ENCODE assay signal across 15 cellular contexts in the genomic region with DNA sequence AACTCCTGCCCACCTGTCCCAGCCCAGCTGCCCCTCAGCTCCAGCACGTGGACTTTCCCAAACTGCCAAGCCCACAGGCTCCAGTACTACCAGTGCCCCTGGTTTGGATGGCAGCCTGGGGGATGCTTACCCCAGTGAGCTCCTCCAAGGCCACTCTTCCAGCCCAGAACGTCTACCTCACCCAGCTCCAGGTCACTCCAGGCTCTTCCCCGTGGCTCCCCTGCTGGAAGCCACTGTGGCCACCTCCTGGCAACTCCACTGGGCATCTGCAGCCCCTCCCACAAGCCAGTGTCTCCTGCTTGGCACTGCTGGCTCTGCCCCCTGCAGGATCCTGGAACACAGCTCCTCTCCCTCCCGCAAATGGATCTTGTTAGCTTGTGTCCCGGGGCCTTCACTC. TPM values are rescaled to one million over a fixed set of nuclear protein-coding genes. Genes with fewer than 3 reads are reported as not detected.
DNase-seq lines count a peak whose midpoint lies in the region; ATAC-seq, FAIRE-seq and TF ChIP-seq lines count a peak whose summit lies in the region.
"Had no signal": no experiment of that assay in that cellular context is flagged by ENCODE, and none has a peak within 500 bp of the region (broad histone marks: within the 10 kb centered on the region; RNA-seq: fewer than 3 reads in every experiment).

No MANE protein-coding gene starts in this region.

- H3K79me2 ChIP-seq in HepG2 (ENCODE audit: insufficient read depth, low read length), result no peaks in the 10 kb centered on the region

- no peak for TF ChIP-seq RAD21 in HepG2 (CRISPR knock-in tag; IDR thresholded peaks at IDR 0.05)

- ATAC-seq in HepG2 (peak; percentile 39; the same call in 2 of the 3 replicates), right lobe of liver (no peak), HG03571 (IDR thresholded peaks at IDR 0.05; ENCODE audit: unreplicated experiment) (no peak), GM18517 (IDR thresholded peaks at IDR 0.05; ENCODE audit: unreplicated experiment) (no peak)
- ATAC-seq: stimulated activated memory B cell treated with anti-CD40 and anti-IgM and Interleukin-4, amounts not matched to agents 10 μg/mL and 1 μg/mL and 100 μg/mL, for 72 hours had no signal

- BruUV-seq in HepG2 (replicated peaks; lab: Mats Ljungman, UMichigan), result no TSS peak

- no peaks in the 10 kb centered on the region for H3K4me1 ChIP-seq in HepG2 (ENCODE audit: insufficient read depth, low read length)
- H3K4me1 ChIP-seq in right lobe of liver, result no peaks in the 10 kb centered on the region
- peaks cover 0 to 5% (median 2%) of the 10 kb centered on the region in 4 donors for H3K4me1 ChIP-seq in sigmoid colon

- H3K9me3 ChIP-seq in HepG2 (ENCODE audit: low read length) (no peaks in the 10 kb centered on the region), right lobe of liver (no peaks in the 10 kb centered on the region), sigmoid colon (no peaks in the 10 kb centered on the region)

- H3K36me3 ChIP-seq in HepG2 (replicated peaks in 1 of 2; ENCODE audit: control insufficient read depth in 1 of 2, insufficient read depth in 2 of 2, low read length in 2 of 2) (no peaks in the 10 kb centered on the region), right lobe of liver (no peaks in the 10 kb centered on the region), sigmoid colon (no peaks in the 10 kb centered on the region)

- FAIRE-seq in HepG2 (lab: Jason Lieb, UNC), result no peak
- FAIRE-seq: frontal cortex had no signal

- H3K4me3 ChIP-seq in HepG2 (replicated peaks in 1 of 3; ENCODE audit: insufficient read depth in 1 of 3, low read depth in 2 of 3, low read length in 3 of 3) (no peak overlapping the region), right lobe of liver (no peak overlapping the region), sigmoid colon (no peak overlapping the region)

- no peaks in the 10 kb centered on the region for H4K20me1 ChIP-seq in HepG2 (ENCODE audit: insufficient read depth, low read length)

- no peak overlapping the region for H3K27ac ChIP-seq in HepG2 (ENCODE audit: extremely low read length, insufficient read depth, low read length)
- H3K27ac ChIP-seq in right lobe of liver, result no peak overlapping the region
- no peak overlapping the region for H3K27ac ChIP-seq in sigmoid colon

- no peak for DNase-seq in HepG2 (ENCODE audit: low spot score)
- DNase-seq in right lobe of liver, result no peak
- DNase-seq in SK-N-DZ (ENCODE audit: low spot score), result peak; percentile 52
- peak; percentile 39 for DNase-seq in kidney tubule cell (ENCODE audit: low spot score)
- DNase-seq in sigmoid colon, result no peak
- DNase-seq in posterior vena cava (ENCODE audit: low spot score), result no peak
- DNase-seq: NCI-H345; occipital lobe; stimulated activated CD4-positive, alpha-beta T cell treated with anti-CD3 and anti-CD28 coated beads, Interleukin-2, amount 100 ng/mL, for 24 hours had no signal

- in situ Hi-C loops in HepG2 (cut with HindIII; ENCODE audit: extremely low pct_ligation_motif_present, low pct_unique_long_range_greater_than_20kb), result no loop called here

- no peak for TF ChIP-seq EP300 in HepG2 (IDR thresholded peaks at IDR 0.05; ENCODE audit: low read depth in 2 of 2, low read length in 2 of 2)
- no peak for TF ChIP-seq EP300 in HepG2 (CRISPR knock-in tag; IDR thresholded peaks at IDR 0.05; ENCODE audit: borderline replicate concordance)
- no peak for TF ChIP-seq EP300 in sigmoid colon (IDR thresholded peaks at IDR 0.05)

- POLR2A ChIA-PET in HepG2 (lab: Yijun Ruan, JAX), result no interaction called here

- 0% methylated on average over 3 of the region's 5 CpGs for WGBS in HepG2 (ENCODE audit: low lambda C conversion rate)
- 47% methylated on average over 2 of the region's 5 CpGs for WGBS in right lobe of liver (ENCODE audit: insufficient coverage, low coverage, low lambda C conversion rate, missing lambda C conversion rate)
- 59 to 77% methylated on average over 5 of the region's 5 CpGs for WGBS in sigmoid colon, 2 donors

- no peak overlapping the region for H2AFZ ChIP-seq in HepG2 (ENCODE audit: low read length)

- no peak overlapping the region for H3K9ac ChIP-seq in HepG2 (ENCODE audit: insufficient read depth, low read depth, low read length)

- TF ChIP-seq POLR2A in HepG2 (IDR thresholded peaks at IDR 0.05; ENCODE audit: insufficient read depth in 1 of 2, low read depth in 2 of 2, low read length in 2 of 2) (no peak), right lobe of liver (IDR thresholded peaks at IDR 0.05) (no peak), sigmoid colon (IDR thresholded peaks at IDR 0.05) (no peak)

- H3K4me2 ChIP-seq in HepG2 (ENCODE audit: low read depth, low read length), result no peak overlapping the region

- CTCF ChIA-PET in HepG2 (lab: Yijun Ruan, JAX; ENCODE audit: low intra/inter-chr PET ratio, low total read pairs), result no interaction called here

- peaks cover 1 to 12% of the 10 kb centered on the region in 2 experiments; a peak in 2 of 5 replicates for H3K27me3 ChIP-seq in HepG2 (ENCODE audit: control insufficient read depth in 1 of 2, insufficient read depth in 2 of 2, low read length in 2 of 2)
- H3K27me3 ChIP-seq in right lobe of liver, result no peaks in the 10 kb centered on the region
- H3K27me3 ChIP-seq in sigmoid colon, result peaks cover 0 to 5% (median 0%) of the 10 kb centered on the region in 3 donors

- intact Hi-C loops in HepG2 (cut with micrococcal nuclease; ENCODE audit: unreplicated experiment) (no loop called here), right lobe of liver (cut with DNase I) (no loop called here), sigmoid colon (cut with DNase I) (no loop called here), posterior vena cava (cut with DNase I) (no loop called here)

- TF ChIP-seq CTCF in HepG2 (CRISPR knock-in tag; IDR thresholded peaks at IDR 0.05) (no peak), right lobe of liver (IDR thresholded peaks at IDR 0.05) (no peak), sigmoid colon (IDR thresholded peaks at IDR 0.05) (no peak)

TF ChIP-seq in HepG2, 621 proteins besides CTCF, POLR2A, EP300 and RAD21:
- TF ChIP-seq TMF1 (CRISPR knock-in tag; IDR thresholded peaks at IDR 0.05; ENCODE audit: low read depth), result no peak
- TF ChIP-seq HMGA1 (CRISPR knock-in tag; conservative IDR thresholded peaks at IDR 0.05), result no peak

RNA-seq across cellular contexts. Expression of gene LMO1, which starts 29.3 kb away (rescaled TPM):
- total RNA-seq in HepG2 (2016; rRNA removed; fragmentation: Illumina TruSeq; extraction: Trizol), result not detected in 2 replicates
- total RNA-seq in HepG2 (2016; cell fraction: cytosol; rRNA removed; fragmentation: Illumina TruSeq; extraction: Trizol; ENCODE audit: low read depth), result not detected in 2 replicates
- not detected in 2 replicates for total RNA-seq in HepG2 (2016; cell fraction: insoluble cytoplasmic fraction; rRNA removed; fragmentation: Illumina TruSeq; extraction: Trizol)
- not detected in 2 replicates for total RNA-seq in HepG2 (2016; cell fraction: membrane; rRNA removed; fragmentation: Illumina TruSeq; extraction: Trizol)
- not detected in 2 replicates for total RNA-seq in HepG2 (2016; cell fraction: nucleus; rRNA removed; fragmentation: Illumina TruSeq; extraction: Trizol)
- polyA plus RNA-seq in HepG2 (2011; rRNA removed), result not detected in 2 replicates
- polyA plus RNA-seq in HepG2 (2011; cell fraction: cytosol; rRNA removed), result not detected in 2 replicates
- polyA plus RNA-seq in HepG2 (2011; cell fraction: nucleus; rRNA removed), result not detected in 2 replicates
- not detected in 2 replicates for polyA plus RNA-seq in HepG2 (2012)
- polyA plus RNA-seq in HepG2 (2016; cell fraction: cytosol; fragmentation: Illumina TruSeq; extraction: Trizol; ENCODE audit: low read depth), result not detected in 2 replicates
- not detected in 2 replicates for polyA plus RNA-seq in HepG2 (2016; cell fraction: insoluble cytoplasmic fraction; fragmentation: Illumina TruSeq; extraction: Trizol; ENCODE audit: low read depth)
- polyA plus RNA-seq in HepG2 (2016; cell fraction: membrane; fragmentation: Illumina TruSeq; extraction: Trizol; ENCODE audit: low read depth), result not detected in 2 replicates
- polyA plus RNA-seq in HepG2 (2016; cell fraction: nucleus; fragmentation: Illumina TruSeq; extraction: Trizol; ENCODE audit: insufficient read depth, low read depth), result not detected in 2 replicates
- 1.9 TPM in 1 of 2 replicates, not detected in the other for polyA minus RNA-seq in HepG2 (2011; rRNA and poly(A)+ RNA removed; ENCODE audit: low replicate concordance)
- polyA minus RNA-seq in HepG2 (2011; cell fraction: cytosol; rRNA and poly(A)+ RNA removed), result not detected in 2 replicates
- not detected in 2 replicates for polyA minus RNA-seq in HepG2 (2011; cell fraction: nucleus; rRNA and poly(A)+ RNA removed)
- not detected for total RNA-seq in right lobe of liver
- 1.7 and 4.4 TPM in 2 replicates for polyA plus RNA-seq in SK-N-DZ (2014; cell fraction: cytosol; rRNA removed)
- 3.3 and 4.2 TPM in 2 replicates for polyA plus RNA-seq in SK-N-DZ (2014; cell fraction: nucleus; rRNA removed)
- total RNA-seq in sigmoid colon, result 1 to 10 TPM in 1 of 4 donors, under 1 TPM in 1, not detected in 2; 0.66 to 1.8 TPM
- polyA plus RNA-seq in sigmoid colon, result under 1 TPM in 1 of 3 donors, not detected in 2; 0.04 TPM
- total RNA-seq in posterior vena cava, result under 1 TPM in 1 of 2 donors, not detected in 1; 0.38 TPM
- total RNA-seq: liver had no signal
- polyA plus RNA-seq: BJ, liver had no signal

Comparison
In these comparisons a context has a peak if more than half of its experiments do, and no peak if none do; other contexts are left out.
1. DNase-seq: peak in SK-N-DZ (single experiment) and kidney tubule cell (single experiment); none in HepG2 (single experiment), right lobe of liver (0 of 3), sigmoid colon (single experiment) and posterior vena cava (single experiment).